ENCODE assay signal across 2 cellular contexts in genomic region chr12:50723870-50724269, GRCh38.
TF ChIP-seq lines count a peak whose summit lies in the region.

No MANE protein-coding gene starts in this region.

TF ChIP-seq in endothelial cell of umbilical vein, 7 proteins besides CTCF, POLR2A, EP300 and RAD21 (continued from another document):
- TF ChIP-seq GATA2 (IDR thresholded peaks at IDR 0.05; ENCODE audit: insufficient read depth, insufficient read length, low read depth, low read length): no peak
- TF ChIP-seq, protein P1, sequence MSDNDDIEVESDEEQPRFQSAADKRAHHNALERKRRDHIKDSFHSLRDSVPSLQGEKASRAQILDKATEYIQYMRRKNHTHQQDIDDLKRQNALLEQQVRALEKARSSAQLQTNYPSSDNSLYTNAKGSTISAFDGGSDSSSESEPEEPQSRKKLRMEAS (IDR thresholded peaks at IDR 0.05; ENCODE audit: insufficient read depth, insufficient read length): no peak
- TF ChIP-seq MYC (IDR thresholded peaks at IDR 0.05; ENCODE audit: low read depth, low read length): no peak
- TF ChIP-seq JUN (IDR thresholded peaks at IDR 0.05; ENCODE audit: borderline replicate concordance, insufficient read depth, insufficient read length, low read depth): no peak
- no peak for TF ChIP-seq FOS (IDR thresholded peaks at IDR 0.05; ENCODE audit: borderline replicate concordance, insufficient read depth, low read length)
- no peak for TF ChIP-seq EZH2 (IDR thresholded peaks at IDR 0.05; ENCODE audit: borderline replicate concordance, low read depth, low read length, severe bottlenecking)

TF ChIP-seq in liver, 16 proteins besides CTCF, POLR2A, EP300 and RAD21 (continued from another document):
- TF ChIP-seq RXRA (IDR thresholded peaks at IDR 0.05): peak in 1 of 2 donors; percentile 5
- no peak for TF ChIP-seq HNF4G (IDR thresholded peaks at IDR 0.05)
- peak; percentile 30 for TF ChIP-seq YY1 (IDR thresholded peaks at IDR 0.05)
- no peak for TF ChIP-seq FOXA1 (IDR thresholded peaks at IDR 0.05)
- no peak for TF ChIP-seq HNF4A (conservative IDR thresholded peaks at IDR 0.05)
- TF ChIP-seq, protein P1 (IDR thresholded peaks at IDR 0.05): no peak
- no peak for TF ChIP-seq EGR1 (IDR thresholded peaks at IDR 0.05; ENCODE audit: low read depth in 2 of 2)
